Comparison of ENCODE assay signal across 15 cellular contexts in the genomic region with DNA sequence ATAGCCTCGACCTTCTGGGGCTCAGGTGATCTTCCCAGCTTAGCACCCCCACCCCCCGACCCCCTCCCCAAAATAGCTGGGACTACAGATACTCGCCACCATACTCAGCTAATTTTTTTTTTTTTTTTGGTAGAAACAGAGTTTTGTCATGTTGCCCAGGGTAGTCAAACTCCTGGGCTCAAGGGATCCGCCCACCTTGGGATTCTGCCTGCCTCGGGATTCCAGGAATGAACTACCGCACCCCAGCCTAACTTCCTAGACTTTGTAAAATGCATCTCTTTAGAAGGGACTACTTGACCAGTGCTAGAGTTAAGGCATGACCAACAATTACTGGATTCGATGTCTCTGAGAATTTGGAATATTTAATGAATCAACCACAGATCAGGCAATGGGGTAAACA.
A peak's percentile ranks its signal among the peaks of the same experiment; 100 is the strongest.
DNase-seq lines count a peak whose midpoint lies in the region; ATAC-seq, FAIRE-seq and TF ChIP-seq lines count a peak whose summit lies in the region.
"Had no signal": no experiment of that assay in that cellular context is flagged by ENCODE, and none has a peak within 500 bp of the region (broad histone marks: within the 10 kb centered on the region; RNA-seq: fewer than 3 reads in every experiment).

No MANE protein-coding gene starts in this region.

- H3K4me2 ChIP-seq in GM23338, result peak overlapping the region; percentile 47; the same call in 1 of the 2 replicates
- no peak overlapping the region for H3K4me2 ChIP-seq in astrocyte (ENCODE audit: low read length)

- FAIRE-seq in astrocyte (lab: Jason Lieb, UNC) (no peak), HTR-8/SVneo (lab: Jason Lieb, UNC) (no peak)

- CTCF ChIA-PET in CD4-positive, alpha-beta T cell (lab: Charles Lee), result interaction anchor here (0.5 to 1.1 kb wide), 2 partner anchors 19 to 546 kb away, joined by 3 read pairs; no protein-coding TSS in a partner anchor

- H3K4me3 Mint-ChIP-seq in CD4-positive, alpha-beta T cell, result peak overlapping the region; percentile 73
- H3K4me3 Mint-ChIP-seq in GM23338, result no peak overlapping the region
- H3K4me3 Mint-ChIP-seq in astrocyte (ENCODE audit: unreplicated experiment), result no peak overlapping the region

- H3K79me2 ChIP-seq in GM23338 (replicated peaks; ENCODE audit: insufficient read depth), result no peaks in the 10 kb centered on the region
- H3K79me2 ChIP-seq in astrocyte (ENCODE audit: insufficient read depth, low read length), result no peaks in the 10 kb centered on the region

- peaks cover 54% of the 10 kb centered on the region for H3K4me1 ChIP-seq in GM23338 (ENCODE audit: insufficient read depth)
- peaks cover 6% of the 10 kb centered on the region for H3K4me1 ChIP-seq in astrocyte (ENCODE audit: insufficient read depth, low read length)
- H3K4me1 ChIP-seq: BE2C had no signal

- no peak overlapping the region for H3K9ac ChIP-seq in astrocyte (ENCODE audit: low read length)

- no peaks in the 10 kb centered on the region for H3K9me3 Mint-ChIP-seq in CD4-positive, alpha-beta T cell
- H3K9me3 Mint-ChIP-seq in GM23338, result no peaks in the 10 kb centered on the region
- H3K9me3 Mint-ChIP-seq in astrocyte (ENCODE audit: unreplicated experiment), result no peaks in the 10 kb centered on the region

- H3K27me3 Mint-ChIP-seq in CD4-positive, alpha-beta T cell, result no peaks in the 10 kb centered on the region
- H3K27me3 Mint-ChIP-seq in GM23338 (ENCODE audit: insufficient read depth, low read depth, poor library complexity), result peaks cover 6% of the 10 kb centered on the region
- H3K27me3 Mint-ChIP-seq in astrocyte (ENCODE audit: low read depth, unreplicated experiment), result no peaks in the 10 kb centered on the region

- H3K36me3 ChIP-seq in GM23338 (ENCODE audit: insufficient read depth) (no peaks in the 10 kb centered on the region), astrocyte (ENCODE audit: insufficient read depth, low read length) (no peaks in the 10 kb centered on the region)
- H3K36me3 ChIP-seq: BE2C had no signal

- H3K9me3 ChIP-seq in CD4-positive, alpha-beta T cell (ENCODE audit: control insufficient read depth, low read length), result no peaks in the 10 kb centered on the region
- H3K9me3 ChIP-seq in astrocyte (ENCODE audit: insufficient read depth, low read depth, low read length), result no peaks in the 10 kb centered on the region
- H3K9me3 ChIP-seq: BE2C, body of pancreas had no signal

- no peaks in the 10 kb centered on the region for H4K20me1 ChIP-seq in GM23338 (replicated peaks; ENCODE audit: insufficient read depth)
- H4K20me1 ChIP-seq in astrocyte (ENCODE audit: insufficient read depth, low read length), result peaks cover 11% of the 10 kb centered on the region

- POLR2A ChIA-PET in CD4-positive, alpha-beta T cell (lab: Charles Lee), result interaction anchor here (1.3 to 2.1 kb wide), 2 partner anchors 9 to 84 kb away, joined by 5 to 9 read pairs; no protein-coding TSS in a partner anchor

- no peak for DNase-seq in CD4-positive, alpha-beta T cell
- DNase-seq in GM23338 (ENCODE audit: low spot score) (no peak), astrocyte (ENCODE audit: low read depth) (peak; percentile 7), omental fat pad (ENCODE audit: low spot score) (no peak), HTR-8/SVneo (ENCODE audit: insufficient read length, low spot score) (no peak), NCI-H1694 (lab: John Stamatoyannopoulos, UW) (no peak), GM03348 (ENCODE audit: low spot score) (no peak)
- DNase-seq: activated CD4-positive, CD25-positive, alpha-beta regulatory T cell; BE2C; NCI-H187 treated with DMSO at 0.1 percent for 48 hours; NCI-H524 treated with DMSO at 0.1 percent for 48 hours; stimulated activated CD4-positive, alpha-beta T cell treated with anti-CD3 and anti-CD28 coated beads, Interleukin-4, amount 100 ng/mL, for 24 hours had no signal

- intact Hi-C loops in CD4-positive, alpha-beta T cell (cut with DNase I, micrococcal nuclease), result loop anchor here in 1 of 2 experiments (5.0 kb wide), 1 partner anchor 85 kb away; a partner anchor contains a TSS

- no peaks in the 10 kb centered on the region for H3F3A ChIP-seq in GM23338 (replicated peaks; ENCODE audit: low read depth)

- H3K4me1 Mint-ChIP-seq in CD4-positive, alpha-beta T cell (ENCODE audit: low read depth), result peaks cover 88% of the 10 kb centered on the region
- peaks cover 63% of the 10 kb centered on the region for H3K4me1 Mint-ChIP-seq in GM23338
- H3K4me1 Mint-ChIP-seq in astrocyte (ENCODE audit: low read depth, unreplicated experiment), result peaks cover 6% of the 10 kb centered on the region

- no peaks in the 10 kb centered on the region for H3K27me3 ChIP-seq in CD4-positive, alpha-beta T cell (ENCODE audit: control insufficient read depth, insufficient read depth, low read length)
- H3K27me3 ChIP-seq in GM23338 (ENCODE audit: insufficient read depth), result no peaks in the 10 kb centered on the region
- no peaks in the 10 kb centered on the region for H3K27me3 ChIP-seq in astrocyte (ENCODE audit: insufficient read depth, low read length)
- H3K27me3 ChIP-seq: BE2C, body of pancreas had no signal

- no peaks in the 10 kb centered on the region for H3K9me2 ChIP-seq in GM23338 (ENCODE audit: insufficient read depth)

- peak overlapping the region; percentile 57 for H3K27ac ChIP-seq in CD4-positive, alpha-beta T cell (ENCODE audit: low read depth, low read length)
- H3K27ac ChIP-seq in GM23338 (ENCODE audit: low read depth) (no peak overlapping the region), astrocyte (ENCODE audit: low read depth, low read length) (no peak overlapping the region)
- H3K27ac ChIP-seq: body of pancreas had no signal

- TF ChIP-seq CTCF in CD4-positive, alpha-beta T cell (IDR thresholded peaks at IDR 0.05), result no peak
- no peak for TF ChIP-seq CTCF in GM23338 (conservative IDR thresholded peaks at IDR 0.05; ENCODE audit: low read depth in 2 of 2)
- no peak for TF ChIP-seq CTCF in astrocyte (IDR thresholded peaks at IDR 0.05; ENCODE audit: insufficient read depth, low read depth, low read length)
- TF ChIP-seq CTCF in omental fat pad (IDR thresholded peaks at IDR 0.05), result no peak

- ATAC-seq in CD4-positive, alpha-beta T cell (ENCODE audit: poor library complexity), result no peak
- no peak for ATAC-seq in GM23338
- peak; percentile 24 for ATAC-seq in omental fat pad (ENCODE audit: low FRiP score)
- ATAC-seq in HG03280 (IDR thresholded peaks at IDR 0.05; ENCODE audit: unreplicated experiment), result no peak
- ATAC-seq: left lobe of liver had no signal

- H2AFZ ChIP-seq in GM23338, result no peak overlapping the region
- no peak overlapping the region for H2AFZ ChIP-seq in astrocyte (ENCODE audit: low read depth, low read length)

- H3K4me3 ChIP-seq in GM23338 (no peak overlapping the region), astrocyte (ENCODE audit: insufficient read depth, low read depth, low read length) (no peak overlapping the region)
- H3K4me3 ChIP-seq: body of pancreas had no signal

- peaks cover 42% of the 10 kb centered on the region for H3K36me3 Mint-ChIP-seq in CD4-positive, alpha-beta T cell (ENCODE audit: low read depth)
- H3K36me3 Mint-ChIP-seq in GM23338 (ENCODE audit: low read depth) (no peaks in the 10 kb centered on the region), astrocyte (ENCODE audit: low read depth, unreplicated experiment) (peaks cover 2% of the 10 kb centered on the region)

- peak overlapping the region; percentile 93 for H3K27ac Mint-ChIP-seq in CD4-positive, alpha-beta T cell
- no peak overlapping the region for H3K27ac Mint-ChIP-seq in GM23338
- no peak overlapping the region for H3K27ac Mint-ChIP-seq in astrocyte (ENCODE audit: unreplicated experiment)

TF ChIP-seq in GM23338, 12 proteins besides CTCF, POLR2A, EP300 and RAD21:
- TF ChIP-seq NANOG (IDR thresholded peaks at IDR 0.05; ENCODE audit: borderline replicate concordance) (no peak), JUNB (IDR thresholded peaks at IDR 0.05; ENCODE audit: unreplicated experiment) (no peak), EZH2phosphoT487 (IDR thresholded peaks at IDR 0.05; ENCODE audit: unreplicated experiment) (no peak)
- TF ChIP-seq, protein P1, sequence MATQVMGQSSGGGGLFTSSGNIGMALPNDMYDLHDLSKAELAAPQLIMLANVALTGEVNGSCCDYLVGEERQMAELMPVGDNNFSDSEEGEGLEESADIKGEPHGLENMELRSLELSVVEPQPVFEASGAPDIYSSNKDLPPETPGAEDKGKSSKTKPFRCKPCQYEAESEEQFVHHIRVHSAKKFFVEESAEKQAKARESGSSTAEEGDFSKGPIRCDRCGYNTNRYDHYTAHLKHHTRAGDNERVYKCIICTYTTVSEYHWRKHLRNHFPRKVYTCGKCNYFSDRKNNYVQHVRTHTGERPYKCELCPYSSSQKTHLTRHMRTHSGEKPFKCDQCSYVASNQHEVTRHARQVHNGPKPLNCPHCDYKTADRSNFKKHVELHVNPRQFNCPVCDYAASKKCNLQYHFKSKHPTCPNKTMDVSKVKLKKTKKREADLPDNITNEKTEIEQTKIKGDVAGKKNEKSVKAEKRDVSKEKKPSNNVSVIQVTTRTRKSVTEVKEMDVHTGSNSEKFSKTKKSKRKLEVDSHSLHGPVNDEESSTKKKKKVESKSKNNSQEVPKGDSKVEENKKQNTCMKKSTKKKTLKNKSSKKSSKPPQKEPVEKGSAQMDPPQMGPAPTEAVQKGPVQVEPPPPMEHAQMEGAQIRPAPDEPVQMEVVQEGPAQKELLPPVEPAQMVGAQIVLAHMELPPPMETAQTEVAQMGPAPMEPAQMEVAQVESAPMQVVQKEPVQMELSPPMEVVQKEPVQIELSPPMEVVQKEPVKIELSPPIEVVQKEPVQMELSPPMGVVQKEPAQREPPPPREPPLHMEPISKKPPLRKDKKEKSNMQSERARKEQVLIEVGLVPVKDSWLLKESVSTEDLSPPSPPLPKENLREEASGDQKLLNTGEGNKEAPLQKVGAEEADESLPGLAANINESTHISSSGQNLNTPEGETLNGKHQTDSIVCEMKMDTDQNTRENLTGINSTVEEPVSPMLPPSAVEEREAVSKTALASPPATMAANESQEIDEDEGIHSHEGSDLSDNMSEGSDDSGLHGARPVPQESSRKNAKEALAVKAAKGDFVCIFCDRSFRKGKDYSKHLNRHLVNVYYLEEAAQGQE (IDR thresholded peaks at IDR 0.05; ENCODE audit: unreplicated experiment), result no peak
TF ChIP-seq in GM23338: peak in this region for 0.
